Comparison of ENCODE assay signal across 8 cellular contexts in genomic region chr12:9039397-9039977, GRCh38.
DNase-seq lines count a peak whose midpoint lies in the region; FAIRE-seq and TF ChIP-seq lines count a peak whose summit lies in the region.

No MANE protein-coding gene starts in this region.

- no peaks in the 10 kb centered on the region for H3K36me3 ChIP-seq in brain microvascular endothelial cell (replicated peaks)

- DNase-seq in D721Med (ENCODE audit: insufficient read length, low spot score) (peak; percentile 53), H54 (ENCODE audit: insufficient read length, low spot score) (peak; percentile 19), NCI-H446 treated with DMSO at 0.1 percent for 48 hours (lab: John Stamatoyannopoulos, UW) (peak; percentile 49), brain microvascular endothelial cell (peak; percentile 52), stromal cell of bone marrow (ENCODE audit: low read depth) (peak; percentile 28), NK-92 (lab: John Stamatoyannopoulos, UW; ENCODE audit: unreplicated experiment) (no peak), T1000 (lab: John Stamatoyannopoulos, UW) (no peak)

- H3K4me3 ChIP-seq in brain microvascular endothelial cell (ENCODE audit: low read depth, low read length), result no peak overlapping the region

- TF ChIP-seq CTCF in D721Med (IDR thresholded peaks at IDR 0.05; ENCODE audit: insufficient read depth, missing control alignments), result peak; percentile 83
- peak; percentile 65 for TF ChIP-seq CTCF in brain microvascular endothelial cell (IDR thresholded peaks at IDR 0.05; ENCODE audit: low read depth, low read length, missing control alignments)

- in situ Hi-C loops in brain microvascular endothelial cell (cut with HindIII; ENCODE audit: low pct_ligation_motif_present, low sequenced_read_pairs), result no loop called here

- no peak for TF ChIP-seq POLR2A in H54 (IDR thresholded peaks at IDR 0.05; ENCODE audit: low read depth, low read length)

- no peak overlapping the region for H3K27ac ChIP-seq in brain microvascular endothelial cell

- FAIRE-seq in D721Med (lab: Jason Lieb, UNC), result peak; percentile 32
- peak; percentile 90 for FAIRE-seq in H54 (lab: Jason Lieb, UNC)
- FAIRE-seq in islet of Langerhans (lab: Jason Lieb, UNC), result peak; percentile 93

- no peaks in the 10 kb centered on the region for H3K27me3 ChIP-seq in brain microvascular endothelial cell (replicated peaks)

Comparison
In these comparisons a context has a peak if more than half of its experiments do, and no peak if none do; other contexts are left out.
1. DNase-seq: peak in D721Med (single experiment), H54 (single experiment), NCI-H446 treated with DMSO at 0.1 percent for 48 hours (single experiment), brain microvascular endothelial cell (single experiment) and stromal cell of bone marrow (single experiment); none in NK-92 (single experiment) and T1000 (single experiment).